ENCODE assay signal across 1 cellular context in the genomic region with DNA sequence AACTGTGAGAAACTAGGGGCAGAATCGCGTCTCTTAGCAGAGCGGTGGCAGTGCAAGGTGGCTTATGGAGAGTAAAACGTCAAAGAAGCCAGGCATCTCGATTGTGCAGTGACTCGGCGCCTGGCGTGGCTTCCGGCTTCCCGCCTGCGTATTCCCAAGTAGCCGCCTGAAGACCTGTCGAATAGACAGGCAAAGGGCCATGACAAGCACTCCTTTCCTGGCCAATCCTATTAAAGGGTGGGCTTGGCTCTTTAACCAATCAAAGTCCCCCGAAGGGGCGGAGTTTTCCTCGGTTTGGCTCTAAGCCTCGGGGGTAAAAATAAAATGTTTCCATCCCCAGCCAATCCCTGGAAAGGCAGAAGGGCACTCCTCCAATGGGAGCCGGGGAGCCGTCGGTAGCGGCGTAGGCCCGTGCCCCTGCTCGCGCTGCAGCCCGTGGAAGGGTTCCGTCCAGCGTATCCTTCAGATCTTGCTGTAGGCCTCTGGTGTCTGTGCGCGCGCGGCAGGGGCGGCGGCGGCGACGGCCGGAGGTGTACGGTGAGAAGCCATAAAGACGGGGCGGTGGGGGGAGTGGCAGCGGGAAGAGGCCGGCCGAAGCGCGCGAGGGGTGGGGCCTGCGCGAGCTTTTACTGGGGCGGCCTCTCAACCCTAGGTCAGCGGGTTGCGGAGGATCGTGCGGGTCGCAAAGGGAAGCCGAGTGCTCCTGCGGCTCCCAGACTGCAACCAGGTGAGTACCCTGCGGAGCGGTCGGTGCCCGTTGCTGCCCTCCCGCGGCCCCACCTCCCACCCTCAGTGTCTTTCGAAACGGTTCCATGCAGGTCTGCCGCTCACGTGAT.
TF ChIP-seq lines count a peak whose summit lies in the region.

Gene KANTR, plus strand, starts transcription at position 395 of the 836 bp plus-strand sequence. CDS start 30,131 bp downstream, outside the sequence.

TF ChIP-seq in A549, 52 proteins besides CTCF, POLR2A, EP300 and RAD21 (continued from another document):
- TF ChIP-seq REST (IDR thresholded peaks at IDR 0.05) (no peak), NR3C1 (IDR thresholded peaks at IDR 0.05) (no peak), MAX (IDR thresholded peaks at IDR 0.05) (peak; percentile 82), JUNB (IDR thresholded peaks at IDR 0.05) (no peak), ATOH8 (CRISPR knock-in tag; IDR thresholded peaks at IDR 0.05; ENCODE audit: low read depth) (no peak), MYC (IDR thresholded peaks at IDR 0.05; ENCODE audit: borderline replicate concordance, low read length) (no peak), RARB (CRISPR knock-in tag; IDR thresholded peaks at IDR 0.05) (no peak), CBX2 (IDR thresholded peaks at IDR 0.05; ENCODE audit: borderline replicate concordance, low read depth) (no peak), ZC3H11A (IDR thresholded peaks at IDR 0.05) (no peak), ZSCAN20 (CRISPR knock-in tag; IDR thresholded peaks at IDR 0.05) (no peak), RCOR1 (IDR thresholded peaks at IDR 0.05; ENCODE audit: low read depth, low read length) (no peak), FOXS1 (CRISPR knock-in tag; IDR thresholded peaks at IDR 0.05) (no peak), PHF8 (IDR thresholded peaks at IDR 0.05; ENCODE audit: borderline replicate concordance, low read depth) (peak; percentile 35; the same call in 1 of the 2 replicates), CHD2 (IDR thresholded peaks at IDR 0.05; ENCODE audit: low read length, partially characterized antibody) (no peak), FOSB (CRISPR knock-in tag; IDR thresholded peaks at IDR 0.05) (no peak), RFX5 (IDR thresholded peaks at IDR 0.05) (peak; percentile 71; the same call in 1 of the 2 replicates), HOXB13 (CRISPR knock-in tag; IDR thresholded peaks at IDR 0.05; ENCODE audit: low read depth) (no peak), ZFP36 (IDR thresholded peaks at IDR 0.05; ENCODE audit: borderline replicate concordance, partially characterized antibody) (no peak), RNF2 (IDR thresholded peaks at IDR 0.05; ENCODE audit: borderline replicate concordance, low read depth) (no peak), HDAC2 (IDR thresholded peaks at IDR 0.05) (no peak), SMC3 (IDR thresholded peaks at IDR 0.05) (no peak), HOXA7 (CRISPR knock-in tag; IDR thresholded peaks at IDR 0.05) (no peak), CHD4 (IDR thresholded peaks at IDR 0.05; ENCODE audit: borderline replicate concordance) (no peak), MAZ (IDR thresholded peaks at IDR 0.05; ENCODE audit: borderline replicate concordance, low read depth, low read length) (no peak), BCL3 (IDR thresholded peaks at IDR 0.05) (no peak), MAFK (IDR thresholded peaks at IDR 0.05; ENCODE audit: partially characterized antibody) (no peak), KDM1A (IDR thresholded peaks at IDR 0.05; ENCODE audit: low read depth) (no peak), CEBPB (IDR thresholded peaks at IDR 0.05) (no peak)
- TF ChIP-seq, protein P1, sequence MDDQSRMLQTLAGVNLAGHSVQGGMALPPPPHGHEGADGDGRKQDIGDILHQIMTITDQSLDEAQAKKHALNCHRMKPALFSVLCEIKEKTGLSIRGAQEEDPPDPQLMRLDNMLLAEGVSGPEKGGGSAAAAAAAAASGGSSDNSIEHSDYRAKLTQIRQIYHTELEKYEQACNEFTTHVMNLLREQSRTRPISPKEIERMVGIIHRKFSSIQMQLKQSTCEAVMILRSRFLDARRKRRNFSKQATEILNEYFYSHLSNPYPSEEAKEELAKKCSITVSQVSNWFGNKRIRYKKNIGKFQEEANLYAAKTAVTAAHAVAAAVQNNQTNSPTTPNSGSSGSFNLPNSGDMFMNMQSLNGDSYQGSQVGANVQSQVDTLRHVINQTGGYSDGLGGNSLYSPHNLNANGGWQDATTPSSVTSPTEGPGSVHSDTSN (IDR thresholded peaks at IDR 0.05), result 0 out of 2 replicates have a peak, but pooled peaks have one; percentile 65
TF ChIP-seq in A549: peak in this region for 6.
